12 cellular contexts compared by ENCODE assay signal in the genomic region with DNA sequence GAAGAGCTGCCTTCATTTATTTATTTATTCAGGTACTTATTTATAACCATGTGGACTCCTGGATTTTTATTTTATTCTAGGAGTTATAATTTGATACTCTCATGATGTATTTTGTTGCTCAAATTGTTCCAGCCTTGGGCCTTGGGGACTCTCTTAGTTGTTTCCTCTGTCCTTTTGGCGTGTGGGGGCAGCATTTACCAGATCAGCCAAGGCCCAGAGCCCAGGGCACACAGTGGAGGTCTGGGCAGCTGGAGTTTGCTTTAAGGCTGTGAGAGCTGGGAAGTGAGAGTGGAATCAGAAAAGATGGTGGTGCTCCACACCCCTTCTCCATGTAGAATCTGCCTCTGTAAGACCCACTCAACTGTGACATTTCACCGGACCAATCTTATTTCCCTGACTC.
DNase-seq lines count a peak whose midpoint lies in the region; ATAC-seq, FAIRE-seq and TF ChIP-seq lines count a peak whose summit lies in the region.
"Had no signal": no experiment of that assay in that cellular context is flagged by ENCODE, and none has a peak within 500 bp of the region (broad histone marks: within the 10 kb centered on the region; RNA-seq: fewer than 3 reads in every experiment).

No MANE protein-coding gene starts in this region.

- intact Hi-C loops in HepG2 (cut with micrococcal nuclease; ENCODE audit: unreplicated experiment): loop anchor here (1.0 to 10.0 kb wide), 2 partner anchors 225 to 762 kb away; no protein-coding TSS in a partner anchor
- intact Hi-C loops in right lobe of liver (cut with DNase I): no loop called here

- H3K27me3 ChIP-seq in HepG2 (ENCODE audit: control insufficient read depth in 1 of 2, insufficient read depth in 2 of 2, low read length in 2 of 2): no peaks in the 10 kb centered on the region
- H3K27me3 ChIP-seq in right lobe of liver: no peaks in the 10 kb centered on the region
- H3K27me3 ChIP-seq in mesendoderm (ENCODE audit: insufficient read depth, low read length, poor library complexity): no peaks in the 10 kb centered on the region
- H3K27me3 ChIP-seq: pancreas had no signal

- H2AK5ac ChIP-seq in mesendoderm (ENCODE audit: low read length): peak overlapping the region; percentile 49

- CTCF ChIA-PET in HepG2 (lab: Yijun Ruan, JAX; ENCODE audit: low intra/inter-chr PET ratio, low total read pairs): interaction anchor here (1.7 kb wide), 1 partner anchor 225 kb away, joined by 8 read pairs; no protein-coding TSS in a partner anchor

- no peak overlapping the region for H3K27ac Mint-ChIP-seq in chondrocyte (ENCODE audit: unreplicated experiment)
- H3K27ac Mint-ChIP-seq in type B pancreatic cell: no peak overlapping the region

- peaks cover 2% of the 10 kb centered on the region for H3K36me3 Mint-ChIP-seq in chondrocyte (ENCODE audit: low read depth)
- H3K36me3 Mint-ChIP-seq in type B pancreatic cell: no peaks in the 10 kb centered on the region

- DNase-seq in HepG2 (ENCODE audit: low spot score) (peak; percentile 39), right lobe of liver (no peak), chondrocyte (ENCODE audit: low spot score) (no peak), mesendoderm (peak; percentile 45), type B pancreatic cell (ENCODE audit: extremely low spot score, unreplicated experiment) (no peak), GM12891 (ENCODE audit: insufficient read length, low spot score) (no peak)
- no peak for DNase-seq in activated CD4-positive, alpha-beta T cell treated with anti-CD3 and anti-CD28 coated beads, Interleukin-2, amount 50 U/mL, for 48 hours
- DNase-seq: activated CD4-positive, CD25-positive, alpha-beta regulatory T cell; kidney had no signal

- H3K79me1 ChIP-seq in mesendoderm (ENCODE audit: low read length): no peaks in the 10 kb centered on the region

- no peak for TF ChIP-seq EP300 in HepG2 (IDR thresholded peaks at IDR 0.05; ENCODE audit: low read depth in 2 of 2, low read length in 2 of 2)
- TF ChIP-seq EP300 in HepG2 (CRISPR knock-in tag; IDR thresholded peaks at IDR 0.05; ENCODE audit: borderline replicate concordance): no peak

- H3K9me3 Mint-ChIP-seq in chondrocyte (ENCODE audit: low read depth) (no peaks in the 10 kb centered on the region), type B pancreatic cell (no peaks in the 10 kb centered on the region)

- TF ChIP-seq POLR2A in HepG2 (IDR thresholded peaks at IDR 0.05; ENCODE audit: insufficient read depth in 1 of 2, low read depth in 2 of 2, low read length in 2 of 2) (no peak), right lobe of liver (IDR thresholded peaks at IDR 0.05) (no peak), GM12891 (IDR thresholded peaks at IDR 0.05; ENCODE audit: low read depth, low read length) (no peak)

- peaks cover 22% of the 10 kb centered on the region for H3K4me1 ChIP-seq in HepG2 (ENCODE audit: insufficient read depth, low read length)
- H3K4me1 ChIP-seq in right lobe of liver: peaks cover 0 to 9% (median 3%) of the 10 kb centered on the region in 4 donors
- peaks cover 13% of the 10 kb centered on the region for H3K4me1 ChIP-seq in mesendoderm (ENCODE audit: control insufficient read depth, low read depth, low read length)
- H3K4me1 ChIP-seq: pancreas had no signal

- H3K4me2 ChIP-seq in HepG2 (ENCODE audit: low read depth, low read length) (no peak overlapping the region), mesendoderm (ENCODE audit: low read length) (no peak overlapping the region)

- TF ChIP-seq RAD21 in HepG2 (CRISPR knock-in tag; IDR thresholded peaks at IDR 0.05): peak; percentile 68

- H3K4me3 Mint-ChIP-seq in chondrocyte (ENCODE audit: unreplicated experiment) (no peak overlapping the region), type B pancreatic cell (no peak overlapping the region)

- H2AFZ ChIP-seq in HepG2 (ENCODE audit: low read length): no peak overlapping the region

- POLR2A ChIA-PET in HepG2 (lab: Yijun Ruan, JAX): no interaction called here

- H3K27me3 Mint-ChIP-seq in chondrocyte (ENCODE audit: low read depth) (peaks cover 32% of the 10 kb centered on the region), type B pancreatic cell (no peaks in the 10 kb centered on the region)

- H3K18ac ChIP-seq in mesendoderm (ENCODE audit: low read length): no peak overlapping the region

- H3K9me3 ChIP-seq in HepG2 (ENCODE audit: low read length) (no peaks in the 10 kb centered on the region), right lobe of liver (no peaks in the 10 kb centered on the region)
- H3K9me3 ChIP-seq: pancreas had no signal

- H4K5ac ChIP-seq in mesendoderm (ENCODE audit: low read length): no peak overlapping the region

- no peak overlapping the region for H4K8ac ChIP-seq in mesendoderm (ENCODE audit: low read depth, low read length)

- peak overlapping the region; percentile 84 for H3K56ac ChIP-seq in mesendoderm (ENCODE audit: low read length)

- H2BK5ac ChIP-seq in mesendoderm (ENCODE audit: low read length): peak overlapping the region; percentile 37

- H3K4ac ChIP-seq in mesendoderm (ENCODE audit: low read depth, low read length): peak overlapping the region; percentile 17

- no peak for FAIRE-seq in HepG2 (lab: Jason Lieb, UNC)
- no peak for FAIRE-seq in GM12891 (lab: Jason Lieb, UNC)
- FAIRE-seq: kidney, pancreas had no signal

- H3K4me1 Mint-ChIP-seq in chondrocyte (ENCODE audit: low read depth) (peaks cover 4% of the 10 kb centered on the region), type B pancreatic cell (ENCODE audit: unreplicated experiment) (peaks cover 32% of the 10 kb centered on the region)

- H3K27ac ChIP-seq in HepG2 (ENCODE audit: extremely low read length, insufficient read depth, low read length): no peak overlapping the region
- no peak overlapping the region for H3K27ac ChIP-seq in right lobe of liver
- H3K27ac ChIP-seq in mesendoderm (ENCODE audit: low read depth, low read length): peak overlapping the region; percentile 51
- H3K27ac ChIP-seq: pancreas had no signal

- H3K4me3 ChIP-seq in HepG2 (replicated peaks in 1 of 3; ENCODE audit: insufficient read depth in 1 of 3, low read depth in 2 of 3, low read length in 3 of 3) (no peak overlapping the region), right lobe of liver (no peak overlapping the region), mesendoderm (ENCODE audit: low read length) (no peak overlapping the region)
- H3K4me3 ChIP-seq: pancreas had no signal

- ATAC-seq in HepG2: peak; percentile 95
- no peak for ATAC-seq in right lobe of liver
- ATAC-seq in HG02798 (IDR thresholded peaks at IDR 0.05; ENCODE audit: poor library complexity, unreplicated experiment): no peak
- ATAC-seq: esophagus mucosa had no signal

- no peak overlapping the region for H2BK15ac ChIP-seq in mesendoderm (replicated peaks; ENCODE audit: low read depth)

- TF ChIP-seq CTCF in HepG2 (CRISPR knock-in tag; IDR thresholded peaks at IDR 0.05): peak; percentile 77
- TF ChIP-seq CTCF in right lobe of liver (IDR thresholded peaks at IDR 0.05): no peak
- TF ChIP-seq CTCF in chondrocyte (IDR thresholded peaks at IDR 0.05): peak; percentile 57
- TF ChIP-seq CTCF in type B pancreatic cell (conservative IDR thresholded peaks at IDR 0.05): peak; percentile 19

- no peaks in the 10 kb centered on the region for H4K20me1 ChIP-seq in HepG2 (ENCODE audit: insufficient read depth, low read length)

- H3K36me3 ChIP-seq in HepG2 (replicated peaks in 1 of 2; ENCODE audit: control insufficient read depth in 1 of 2, insufficient read depth in 2 of 2, low read length in 2 of 2) (no peaks in the 10 kb centered on the region), right lobe of liver (no peaks in the 10 kb centered on the region), mesendoderm (ENCODE audit: control insufficient read depth, insufficient read depth, low read length) (no peaks in the 10 kb centered on the region)
- H3K36me3 ChIP-seq: pancreas had no signal

- H2BK120ac ChIP-seq in mesendoderm (ENCODE audit: low read depth, low read length): no peak overlapping the region

- no TSS peak for BruUV-seq in HepG2 (replicated peaks; lab: Mats Ljungman, UMichigan)

- H3K79me2 ChIP-seq in HepG2 (ENCODE audit: insufficient read depth, low read length): no peaks in the 10 kb centered on the region
- H3K79me2 ChIP-seq in mesendoderm (ENCODE audit: control insufficient read depth, insufficient read depth, low read length): no peaks in the 10 kb centered on the region

- H3K9ac ChIP-seq in HepG2 (ENCODE audit: insufficient read depth, low read depth, low read length) (no peak overlapping the region), mesendoderm (ENCODE audit: low read length) (peak overlapping the region; percentile 41)

- in situ Hi-C loops in HepG2 (cut with HindIII; ENCODE audit: extremely low pct_ligation_motif_present, low pct_unique_long_range_greater_than_20kb): no loop called here

- peak overlapping the region; percentile 76 for H3K23ac ChIP-seq in mesendoderm (ENCODE audit: low read length)

- 51% methylated on average over 2 of the region's 2 CpGs for WGBS in HepG2 (ENCODE audit: low lambda C conversion rate)
- WGBS in right lobe of liver (ENCODE audit: insufficient coverage, low coverage, low lambda C conversion rate, missing lambda C conversion rate): 69% methylated on average over 2 of the region's 2 CpGs
- no CpG with 5 or more reads among the region's 2 CpGs for WGBS in mesendoderm (ENCODE audit: extremely low coverage, insufficient coverage, low lambda C conversion rate)

TF ChIP-seq in HepG2, 621 proteins besides CTCF, POLR2A, EP300 and RAD21 (continues in another document):
- peak; percentile 28; the same call in 1 of the 2 replicates for TF ChIP-seq ZFX (CRISPR knock-in tag; IDR thresholded peaks at IDR 0.05; ENCODE audit: low read depth)

TF ChIP-seq in GM12891, 5 proteins besides CTCF, POLR2A, EP300 and RAD21:
- TF ChIP-seq TAF1 (IDR thresholded peaks at IDR 0.05; ENCODE audit: low read depth, low read length) (no peak), PAX5 (IDR thresholded peaks at IDR 0.05; ENCODE audit: insufficient read depth, low read length, severe bottlenecking) (no peak), POU2F2 (IDR thresholded peaks at IDR 0.05; ENCODE audit: low read depth, low read length) (no peak), SPI1 (IDR thresholded peaks at IDR 0.05; ENCODE audit: low read depth, low read length) (no peak), POLR2AphosphoS5 (IDR thresholded peaks at IDR 0.05; ENCODE audit: low read depth, low read length) (no peak)

Comparison
In these comparisons a context has a peak if more than half of its experiments do, and no peak if none do; other contexts are left out.
1. DNase-seq: peak in HepG2 (single experiment) and mesendoderm (single experiment); none in right lobe of liver (0 of 3), chondrocyte (single experiment), type B pancreatic cell (single experiment), activated CD4-positive, alpha-beta T cell treated with anti-CD3 and anti-CD28 coated beads, Interleukin-2, amount 50 U/mL, for 48 hours (0 of 2) and GM12891 (single experiment).
2. CTCF ChIP-seq: peak in HepG2 (single experiment), chondrocyte (single experiment) and type B pancreatic cell (single experiment); none in right lobe of liver (0 of 4).